ENCODE assay signal across 33 cellular contexts in genomic region chr22:36846271-36846670, GRCh38. TPM values are rescaled to one million over a fixed set of nuclear protein-coding genes. Genes with fewer than 3 reads are reported as not detected.
"Had no signal": no experiment of that assay in that cellular context is flagged by ENCODE, and none has a peak within 500 bp of the region (broad histone marks: within the 10 kb centered on the region; RNA-seq: fewer than 3 reads in every experiment).

No MANE protein-coding gene starts in this region.

- H2AFZ ChIP-seq: hepatocyte, parathyroid adenoma had no signal

- H3K27me3 ChIP-seq: right atrium auricular region, right lobe of liver, testis, thyroid gland, upper lobe of left lung had no signal

- H3K9me3 ChIP-seq: left ventricle myocardium inferior, neutrophil, right atrium auricular region, right lobe of liver, stomach, testis, thyroid gland, transverse colon, upper lobe of left lung, uterus had no signal

- H3K79me2 ChIP-seq: hepatocyte, parathyroid adenoma had no signal

- H3K36me3 ChIP-seq: left ventricle myocardium inferior, neutrophil, right atrium auricular region, right lobe of liver, stomach, thyroid gland, transverse colon, upper lobe of left lung, uterus had no signal

- H3K9me3 Mint-ChIP-seq: mesothelial cell of epicardium, natural killer cell, nephron progenitor cell had no signal

- H3K4me1 ChIP-seq: left ventricle myocardium inferior, parathyroid adenoma, right atrium auricular region, right lobe of liver, stomach, testis, thyroid gland, transverse colon, upper lobe of left lung, uterus had no signal

- H3K27ac Mint-ChIP-seq: mesothelial cell of epicardium; naive B cell; natural killer cell; nephron progenitor cell; progenitor cell of endocrine pancreas; stimulated activated memory B cell treated with anti-CD40 and anti-IgM and Interleukin-4, amounts not matched to agents 10 μg/mL and 1 μg/mL and 100 μg/mL, for 72 hours had no signal

- ATAC-seq: natural killer cell; right lobe of liver; stimulated activated memory B cell treated with anti-CD40 and anti-IgM and Interleukin-4, amounts not matched to agents 10 μg/mL and 1 μg/mL and 100 μg/mL, for 72 hours; stimulated activated naive CD8-positive, alpha-beta T cell treated with anti-CD3 and anti-CD28 coated beads, Interleukin-15, Interleukin-2, amounts not matched to agents 100 U/mL and 50 U/mL, for 24 hours had no signal

- H3K9ac ChIP-seq: parathyroid adenoma had no signal

- DNase-seq: islet precursor cell; left ventricle myocardium inferior; mesendoderm; naive B cell; natural killer cell; nephron progenitor cell; occipital lobe; right lobe of liver; stimulated activated CD4-positive, alpha-beta T cell treated with anti-CD3 and anti-CD28 coated beads, Interleukin-1b, Interleukin-23, amount 100 ng/mL, for 48 hours; stimulated activated CD4-positive, alpha-beta T cell treated with anti-CD3 and anti-CD28 coated beads, Interleukin-2, amount 100 ng/mL, for 48 hours; stimulated activated CD4-positive, alpha-beta T cell treated with anti-CD3 and anti-CD28 coated beads, Interleukin-4, amount 100 ng/mL, for 4 hours; stimulated activated CD8-positive, alpha-beta memory T cell treated with anti-CD3 and anti-CD28 coated beads, Interleukin-4, amount 100 ng/mL, for 48 hours; stimulated activated naive CD8-positive, alpha-beta T cell treated with anti-CD3 and anti-CD28 coated beads, Interleukin-15, Interleukin-2, amounts not matched to agents 100 U/mL and 50 U/mL, for 24 hours; stomach; testis; thyroid gland; transverse colon; upper lobe of left lung; uterus had no signal

- H3K4me3 Mint-ChIP-seq: mesothelial cell of epicardium; natural killer cell; nephron progenitor cell; stimulated activated memory B cell treated with anti-CD40 and anti-IgM and Interleukin-4, amounts not matched to agents 10 μg/mL and 1 μg/mL and 100 μg/mL, for 72 hours had no signal

- H3K36me3 Mint-ChIP-seq: mesothelial cell of epicardium; naive B cell; natural killer cell; stimulated activated memory B cell treated with anti-CD40 and anti-IgM and Interleukin-4, amounts not matched to agents 10 μg/mL and 1 μg/mL and 100 μg/mL, for 72 hours had no signal

- H3K4me3 ChIP-seq: hepatocyte, left ventricle myocardium inferior, lung, right atrium auricular region, right lobe of liver, smooth muscle cell, stomach, testis, thyroid gland, transverse colon, upper lobe of left lung, uterus had no signal

- H3K4me2 ChIP-seq: hepatocyte, smooth muscle cell had no signal

- H3K27ac ChIP-seq: hepatocyte, left ventricle myocardium inferior, neutrophil, parathyroid adenoma, right atrium auricular region, right lobe of liver, stomach, testis, thyroid gland, transverse colon, upper lobe of left lung, uterus had no signal

- H3K4me1 Mint-ChIP-seq: mesothelial cell of epicardium; naive B cell; natural killer cell; stimulated activated memory B cell treated with anti-CD40 and anti-IgM and Interleukin-4, amounts not matched to agents 10 μg/mL and 1 μg/mL and 100 μg/mL, for 72 hours had no signal

RNA-seq across cellular contexts. Expression of gene NCF4, which starts 14.5 kb away (rescaled TPM):
- total RNA-seq: kidney epithelial cell, mesothelial cell of epicardium, osteocyte, progenitor cell of endocrine pancreas, pulmonary artery endothelial cell, renal cortical epithelial cell, smooth muscle cell had no signal

RNA-seq across cellular contexts. Expression of gene PVALB, which starts 29.4 kb away (rescaled TPM):
- total RNA-seq: hepatocyte, kidney epithelial cell, left ventricle myocardium inferior, lower leg skin, mesothelial cell of epicardium, osteocyte, progenitor cell of endocrine pancreas, pulmonary artery endothelial cell, renal cortical epithelial cell, right atrium auricular region, smooth muscle cell, stomach, thyroid gland had no signal
- polyA plus RNA-seq: hepatocyte, smooth muscle cell had no signal
